Comparison of ENCODE assay signal across 16 cellular contexts in genomic region chr16:10067406-10067805, GRCh38.
DNase-seq lines count a peak whose midpoint lies in the region; TF ChIP-seq lines count a peak whose summit lies in the region.
"Had no signal": no experiment of that assay in that cellular context is flagged by ENCODE, and none has a peak within 500 bp of the region (broad histone marks: within the 10 kb centered on the region; RNA-seq: fewer than 3 reads in every experiment).

No MANE protein-coding gene starts in this region.

- H3K27ac Mint-ChIP-seq in MCF 10A (ENCODE audit: low read depth, unreplicated experiment): no peak overlapping the region
- H3K27ac Mint-ChIP-seq: B cell; CD8-positive, alpha-beta T cell; T-cell had no signal

- BruUV-seq in MCF 10A (replicated peaks; lab: Mats Ljungman, UMichigan): no TSS peak

- peaks cover 26% of the 10 kb centered on the region for H3K9me3 Mint-ChIP-seq in MCF 10A (ENCODE audit: unreplicated experiment)
- H3K9me3 Mint-ChIP-seq: CD8-positive, alpha-beta T cell had no signal

- intact Hi-C loops in MCF 10A (cut with micrococcal nuclease): no loop called here

- CTCF ChIA-PET in MCF 10A (lab: Yijun Ruan, JAX): interaction anchor here (0.7 kb wide), 1 partner anchor 135 kb away, joined by 3 read pairs; no protein-coding TSS in a partner anchor

- no peaks in the 10 kb centered on the region for H3K36me3 Mint-ChIP-seq in MCF 10A (ENCODE audit: insufficient read depth, unreplicated experiment)
- H3K36me3 Mint-ChIP-seq: CD8-positive, alpha-beta T cell; T-cell had no signal

- DNase-seq in AG08395 (ENCODE audit: low spot score): peak; percentile 31
- DNase-seq in GM04503 (ENCODE audit: low read depth): peak; percentile 9
- peak; percentile 84 for DNase-seq in NCI-H82 treated with DMSO at 0.1 percent for 48 hours (lab: John Stamatoyannopoulos, UW; ENCODE audit: unreplicated experiment)
- peak; percentile 3 for DNase-seq in fibroblast of mammary gland (ENCODE audit: low read depth)
- DNase-seq in MCF 10A (ENCODE audit: unreplicated experiment): no peak
- no peak for DNase-seq in 8988T
- DNase-seq in middle frontal gyrus (ENCODE audit: extremely low spot score, low spot score): no peak
- DNase-seq: CD8-positive, alpha-beta T cell; DMS53; NCI-H1105; NCI-H1436 treated with DMSO at 0.1 percent for 48 hours; NCI-H2029; NCI-H2227 treated with DMSO at 0.1 percent for 48 hours; T-cell had no signal

- no peak overlapping the region for H3K4me3 ChIP-seq in fibroblast of mammary gland (ENCODE audit: control insufficient read depth, low read depth, low read length)
- H3K4me3 ChIP-seq: SJCRH30 had no signal

- no peaks in the 10 kb centered on the region for H3K4me1 Mint-ChIP-seq in MCF 10A (ENCODE audit: insufficient read depth, unreplicated experiment)
- H3K4me1 Mint-ChIP-seq: B cell, T-cell had no signal

- TF ChIP-seq CTCF in fibroblast of mammary gland (conservative IDR thresholded peaks at IDR 0.05; ENCODE audit: control insufficient read depth, insufficient read depth, low read depth, low read length) (no peak), MCF 10A (IDR thresholded peaks at IDR 0.05; ENCODE audit: unreplicated experiment) (no peak)

- POLR2A ChIA-PET in MCF 10A (lab: Yijun Ruan, JAX): no interaction called here

- H3K4me3 Mint-ChIP-seq in MCF 10A (ENCODE audit: unreplicated experiment): no peak overlapping the region
- H3K4me3 Mint-ChIP-seq: B cell; CD8-positive, alpha-beta T cell; T-cell had no signal

- H3K27me3 Mint-ChIP-seq in MCF 10A (ENCODE audit: insufficient read depth, unreplicated experiment): no peaks in the 10 kb centered on the region

Comparison
In these comparisons a context has a peak if more than half of its experiments do, and no peak if none do; other contexts are left out.
1. DNase-seq: peak in AG08395 (single experiment), GM04503 (single experiment), NCI-H82 treated with DMSO at 0.1 percent for 48 hours (single experiment) and fibroblast of mammary gland (single experiment); none in MCF 10A (single experiment), 8988T (single experiment) and middle frontal gyrus (single experiment).